8 cellular contexts compared by ENCODE assay signal in genomic region chr22:24175160-24175808, GRCh38. TPM values are rescaled to one million over a fixed set of nuclear protein-coding genes. Genes with fewer than 3 reads are reported as not detected.
DNase-seq lines count a peak whose midpoint lies in the region; ATAC-seq and TF ChIP-seq lines count a peak whose summit lies in the region.

No MANE protein-coding gene starts in this region.

- no peaks in the 10 kb centered on the region for H3K9me3 Mint-ChIP-seq in WTC11

- H3K4me2 ChIP-seq in KMS-11: no peak overlapping the region

- no peaks in the 10 kb centered on the region for H3K79me2 ChIP-seq in KMS-11 (ENCODE audit: insufficient read depth, low read depth)

- H3K27ac Mint-ChIP-seq in WTC11: no peak overlapping the region

- intact Hi-C loops in breast epithelium (cut with DNase I; ENCODE audit: low total_unique reads): no loop called here

- H3K4me1 Mint-ChIP-seq in WTC11: no peaks in the 10 kb centered on the region

- ATAC-seq in WTC11: peak; percentile 85
- no peak for ATAC-seq in GM21529 (IDR thresholded peaks at IDR 0.05; ENCODE audit: unreplicated experiment)

- no peaks in the 10 kb centered on the region for H3K4me1 ChIP-seq in KMS-11 (ENCODE audit: low read depth, poor library complexity, severe bottlenecking)
- peaks cover 5% of the 10 kb centered on the region in 2 donors for H3K4me1 ChIP-seq in breast epithelium

- DNase-seq in DMS53 treated with DMSO at 0.1 percent for 48 hours (lab: John Stamatoyannopoulos, UW; ENCODE audit: unreplicated experiment) (peak; percentile 6), WTC11 (ENCODE audit: low spot score) (peak; percentile 91), breast epithelium (ENCODE audit: low spot score in 2 of 2) (peak; percentile 61 to 79), iris pigment epithelial cell (ENCODE audit: low read depth) (peak; percentile 72), NCI-H2029 (lab: John Stamatoyannopoulos, UW) (no peak)
- peak; percentile 45 to 56 (median 54) for DNase-seq in stimulated activated CD4-positive, alpha-beta T cell treated with anti-CD3 and anti-CD28 coated beads, Interleukin-12 subunit alpha, Interleukin-12 subunit beta, amount 100 ng/mL, for 48 hours (ENCODE audit: low read depth in 2 of 3, low spot score in 1 of 3)

- H2AFZ ChIP-seq in KMS-11 (ENCODE audit: low read depth): no peak overlapping the region

- no peaks in the 10 kb centered on the region for H3K36me3 ChIP-seq in KMS-11 (ENCODE audit: insufficient read depth)
- peaks cover 5% of the 10 kb centered on the region for H3K36me3 ChIP-seq in breast epithelium

- TF ChIP-seq POLR2A in breast epithelium (IDR thresholded peaks at IDR 0.05): no peak

- no peaks in the 10 kb centered on the region for H3K27me3 Mint-ChIP-seq in WTC11 (ENCODE audit: low read depth)

- H3K9me3 ChIP-seq in breast epithelium: no peaks in the 10 kb centered on the region

- H3K27ac ChIP-seq in KMS-11 (no peak overlapping the region), breast epithelium (peak overlapping the region; percentile 71 to 72)

- no peak overlapping the region for H3K9ac ChIP-seq in KMS-11

- H3K4me3 Mint-ChIP-seq in WTC11: no peak overlapping the region

- TF ChIP-seq CTCF in KMS-11 (conservative IDR thresholded peaks at IDR 0.05; ENCODE audit: low read depth, low read length) (peak; percentile 81), WTC11 (IDR thresholded peaks at IDR 0.05) (peak; percentile 90), breast epithelium (IDR thresholded peaks at IDR 0.05) (peak; percentile 74 to 91 (median 84))

- H3K27me3 ChIP-seq in KMS-11 (ENCODE audit: insufficient read depth, low read depth): no peaks in the 10 kb centered on the region
- H3K27me3 ChIP-seq in breast epithelium: no peaks in the 10 kb centered on the region

- POLR2A ChIA-PET in WTC11 (lab: Charles Lee): no interaction called here

- no peak overlapping the region for H3K4me3 ChIP-seq in KMS-11 (IDR thresholded peaks at IDR 0.05; ENCODE audit: insufficient read depth, low read depth, low read length)
- no peak overlapping the region for H3K4me3 ChIP-seq in breast epithelium

- H3K36me3 Mint-ChIP-seq in WTC11: peaks cover 8% of the 10 kb centered on the region; the same call in 1 of the 2 replicates

- CTCF ChIA-PET in WTC11 (lab: Charles Lee): interaction anchor here (0.6 to 5.0 kb wide), 32 partner anchors 9 to 404 kb away, joined by 3 to 96 read pairs (median 4); partner anchors contain the start of gene GUCD1

- H4K20me1 ChIP-seq in KMS-11 (ENCODE audit: insufficient read depth): no peaks in the 10 kb centered on the region

TF ChIP-seq in WTC11, 78 proteins besides CTCF, POLR2A, EP300 and RAD21:
- TF ChIP-seq HMGXB4 (CRISPR knock-in tag; IDR thresholded peaks at IDR 0.05): 0 out of 2 replicates have a peak, but pooled peaks have one; percentile 29
- TF ChIP-seq PREB (CRISPR knock-in tag; IDR thresholded peaks at IDR 0.05; ENCODE audit: borderline replicate concordance): no peak
- no peak for TF ChIP-seq RELA (CRISPR knock-in tag; IDR thresholded peaks at IDR 0.05; ENCODE audit: borderline replicate concordance)
TF ChIP-seq in WTC11: peak in this region for 1.

RNA-seq across cellular contexts. Expression of gene SUSD2, which starts 6.0 kb away (rescaled TPM):
- total RNA-seq in WTC11 (2021) (0.85 to 1.1 TPM (median 0.94 TPM) in 3 replicates), breast epithelium (1 to 10 TPM in 2 of 3 donors, under 1 TPM in 1; 0.80 to 7.9 (median 5.6) TPM)
